ENCODE assay signal across 15 cellular contexts in genomic region chr20:20759132-20759531, GRCh38. TPM values are rescaled to one million over a fixed set of nuclear protein-coding genes. Genes with fewer than 3 reads are reported as not detected.
DNase-seq lines count a peak whose midpoint lies in the region; ATAC-seq and TF ChIP-seq lines count a peak whose summit lies in the region.
"Had no signal": no experiment of that assay in that cellular context is flagged by ENCODE, and none has a peak within 500 bp of the region (broad histone marks: within the 10 kb centered on the region; RNA-seq: fewer than 3 reads in every experiment).

No MANE protein-coding gene starts in this region.

- ATAC-seq in body of pancreas (peak; percentile 71), HG03571 (IDR thresholded peaks at IDR 0.05; ENCODE audit: unreplicated experiment) (no peak)
- ATAC-seq: HCT116, SK-N-SH treated with all-trans-retinoic acid at 6 μM for 48 hours, WTC11 had no signal

- H3K4me1 ChIP-seq in body of pancreas: peaks cover 4% of the 10 kb centered on the region
- H3K4me1 ChIP-seq: ascending aorta had no signal

- H3K36me3 ChIP-seq in body of pancreas (replicated peaks in 1 of 2; ENCODE audit: insufficient read depth in 1 of 2, low read depth in 2 of 2): no peaks in the 10 kb centered on the region
- H3K36me3 ChIP-seq: ascending aorta had no signal

- intact Hi-C loops in body of pancreas (cut with DNase I): no loop called here

- no peaks in the 10 kb centered on the region for H3K9me3 ChIP-seq in body of pancreas
- H3K9me3 ChIP-seq: ascending aorta had no signal

- DNase-seq in DMS53 (lab: John Stamatoyannopoulos, UW) (peak; percentile 9), DMS53 treated with DMSO at 0.1 percent for 48 hours (lab: John Stamatoyannopoulos, UW; ENCODE audit: unreplicated experiment) (no peak), body of pancreas (no peak), lung microvascular endothelial cell (ENCODE audit: low read depth in 2 of 2) (peak; percentile 32 to 88), superior temporal gyrus (ENCODE audit: extremely low spot score) (peak; percentile 36), coronary artery (ENCODE audit: low spot score) (no peak), NCI-H2107 treated with DMSO at 0.1 percent for 48 hours (lab: John Stamatoyannopoulos, UW; ENCODE audit: unreplicated experiment) (no peak)
- DNase-seq: activated gamma-delta T cell treated with Interleukin-2 at 50 U/mL for 16 hours, NCI-H446, occipital lobe had no signal

- TF ChIP-seq POLR2A in body of pancreas (IDR thresholded peaks at IDR 0.05): no peak

- 54 to 55% methylated on average over 6 of the region's 6 CpGs for WGBS in body of pancreas, 2 donors

- no peak overlapping the region for H3K4me3 ChIP-seq in body of pancreas
- H3K4me3 ChIP-seq in coronary artery: no peak overlapping the region
- H3K4me3 ChIP-seq: ascending aorta had no signal

- H3K27me3 ChIP-seq in body of pancreas: no peaks in the 10 kb centered on the region
- H3K27me3 ChIP-seq: ascending aorta had no signal

- TF ChIP-seq CTCF in body of pancreas (IDR thresholded peaks at IDR 0.05): no peak
- TF ChIP-seq CTCF in coronary artery (IDR thresholded peaks at IDR 0.05): no peak

- H3K27ac ChIP-seq in body of pancreas (peak overlapping the region in 2 of 4 donors; percentile 35 to 57), coronary artery (no peak overlapping the region)
- H3K27ac ChIP-seq: ascending aorta had no signal

RNA-seq across cellular contexts. Expression of gene RALGAPA2, which starts 46.7 kb away (rescaled TPM):
- 10 to 100 TPM; 40.2 to 45.4 TPM for total RNA-seq in body of pancreas
- 20.9 and 43.1 TPM in 2 replicates for total RNA-seq in lung microvascular endothelial cell

Comparison
In these comparisons a context has a peak if more than half of its experiments do, and no peak if none do; other contexts are left out.
1. DNase-seq: peak in DMS53 (single experiment), lung microvascular endothelial cell (2 of 2) and superior temporal gyrus (single experiment); none in DMS53 treated with DMSO at 0.1 percent for 48 hours (single experiment), body of pancreas (0 of 4), coronary artery (single experiment) and NCI-H2107 treated with DMSO at 0.1 percent for 48 hours (single experiment).